In genomic region chr9:74412236-74412979, GRCh38 we compare ENCODE assay signal across 33 cellular contexts.
"Had no signal": no experiment of that assay in that cellular context is flagged by ENCODE, and none has a peak within 500 bp of the region (broad histone marks: within the 10 kb centered on the region; RNA-seq: fewer than 3 reads in every experiment).

No MANE protein-coding gene starts in this region.

- ATAC-seq: activated CD4-positive, CD25-positive, alpha-beta regulatory T cell treated with anti-CD3 and anti-CD28 coated beads, Interleukin-2, amount 50 U/mL, for 24 hours; body of pancreas; left lobe of liver; right lobe of liver; stimulated activated naive CD8-positive, alpha-beta T cell treated with anti-CD3 and anti-CD28 coated beads, Interleukin-15, Interleukin-2, amounts not matched to agents 100 U/mL and 50 U/mL, for 24 hours had no signal

- H3K36me3 ChIP-seq: adrenal gland, cardiac muscle cell, colonic mucosa, ovary, right lobe of liver, thoracic aorta, WERI-Rb-1 had no signal

- H3K4me1 Mint-ChIP-seq: immature natural killer cell, nephron had no signal

- FAIRE-seq: endometrium, TTC549 had no signal

- DNase-seq: activated CD4-positive, alpha-beta T cell treated with anti-CD3 and anti-CD28 coated beads for 48 hours; activated CD4-positive, alpha-beta T cell treated with anti-CD3 and anti-CD28 coated beads, Interleukin-2, amount 50 U/mL, for 48 hours; activated CD8-positive, alpha-beta memory T cell treated with anti-CD3 and anti-CD28 coated beads for 24 hours; activated effector memory CD4-positive, alpha-beta T cell treated with anti-CD3 and anti-CD28 coated beads, Interleukin-2, amount 50 U/mL, for 16 hours; activated naive CD4-positive, alpha-beta T cell treated with anti-CD3 and anti-CD28 coated beads for 36 hours; activated naive CD8-positive, alpha-beta T cell treated with anti-CD3 and anti-CD28 coated beads for 36 hours; adrenal gland; aorta; body of pancreas; cerebellar nuclear complex; colonic mucosa; effector CD8-positive, alpha-beta T cell; erythroblast; head of caudate nucleus; hypothalamus; immature natural killer cell; ovary; right lobe of liver; stimulated activated CD4-positive, alpha-beta T cell treated with anti-CD3 and anti-CD28 coated beads, Interleukin-4, amount 100 ng/mL, for 1 hour; stimulated activated naive CD8-positive, alpha-beta T cell treated with anti-CD3 and anti-CD28 coated beads, Interleukin-15, Interleukin-2, amounts not matched to agents 100 U/mL and 50 U/mL, for 24 hours; T-helper 9 cell; WERI-Rb-1 had no signal

- H3K27me3 ChIP-seq: adrenal gland, body of pancreas, cardiac muscle cell, colonic mucosa, ovary, right lobe of liver had no signal

- H3K27me3 Mint-ChIP-seq: activated naive CD8-positive, alpha-beta T cell treated with anti-CD3 and anti-CD28 coated beads for 36 hours; type B pancreatic cell had no signal

- H3K9me3 ChIP-seq: adrenal gland, body of pancreas, colonic mucosa, ovary, right lobe of liver, thoracic aorta had no signal

- H3K27ac Mint-ChIP-seq: activated naive CD4-positive, alpha-beta T cell treated with anti-CD3 and anti-CD28 coated beads for 36 hours; activated naive CD8-positive, alpha-beta T cell treated with anti-CD3 and anti-CD28 coated beads for 36 hours; activated T-helper 1 cell treated with anti-CD3 and anti-CD28 coated beads, Interleukin-12 subunit alpha, Interleukin-12 subunit beta, Interleukin-2, Interleukin-4 antibody, amounts not matched to agents 30 ng/mL and 10 ng/mL and 1 ng/mL, durations not matched to agents 14 hours and 24 hours and 36 hours; immature natural killer cell; progenitor cell of endocrine pancreas; T-helper 1 cell treated with Interleukin-12 subunit alpha and Interleukin-12 subunit beta and Interleukin-4 antibody, amounts not matched to agents 30 μg/mL and 1 μg/mL, for 36 hours; type B pancreatic cell had no signal

- H3K4me3 Mint-ChIP-seq: activated naive CD4-positive, alpha-beta T cell treated with anti-CD3 and anti-CD28 coated beads for 36 hours; activated naive CD8-positive, alpha-beta T cell treated with anti-CD3 and anti-CD28 coated beads for 36 hours; activated T-helper 1 cell treated with anti-CD3 and anti-CD28 coated beads, Interleukin-12 subunit alpha, Interleukin-12 subunit beta, Interleukin-2, Interleukin-4 antibody, amounts not matched to agents 30 ng/mL and 10 ng/mL and 1 ng/mL, durations not matched to agents 14 hours and 24 hours and 36 hours; immature natural killer cell; nephron; T-helper 1 cell treated with Interleukin-12 subunit alpha and Interleukin-12 subunit beta and Interleukin-4 antibody, amounts not matched to agents 30 μg/mL and 1 μg/mL, for 36 hours; type B pancreatic cell had no signal

- H3K36me3 Mint-ChIP-seq: immature natural killer cell, type B pancreatic cell had no signal

- H3K4me3 ChIP-seq: adrenal gland, body of pancreas, cardiac muscle cell, colonic mucosa, ovary, right lobe of liver, thoracic aorta had no signal

- H3K27ac ChIP-seq: adrenal gland, body of pancreas, cardiac muscle cell, colonic mucosa, ovary, right lobe of liver, thoracic aorta, WERI-Rb-1 had no signal

- H3K4me1 ChIP-seq: adrenal gland, body of pancreas, colonic mucosa, right lobe of liver had no signal

- H3K9me3 Mint-ChIP-seq: nephron, type B pancreatic cell had no signal
